Comparison of ENCODE assay signal across 15 cellular contexts in the genomic region with DNA sequence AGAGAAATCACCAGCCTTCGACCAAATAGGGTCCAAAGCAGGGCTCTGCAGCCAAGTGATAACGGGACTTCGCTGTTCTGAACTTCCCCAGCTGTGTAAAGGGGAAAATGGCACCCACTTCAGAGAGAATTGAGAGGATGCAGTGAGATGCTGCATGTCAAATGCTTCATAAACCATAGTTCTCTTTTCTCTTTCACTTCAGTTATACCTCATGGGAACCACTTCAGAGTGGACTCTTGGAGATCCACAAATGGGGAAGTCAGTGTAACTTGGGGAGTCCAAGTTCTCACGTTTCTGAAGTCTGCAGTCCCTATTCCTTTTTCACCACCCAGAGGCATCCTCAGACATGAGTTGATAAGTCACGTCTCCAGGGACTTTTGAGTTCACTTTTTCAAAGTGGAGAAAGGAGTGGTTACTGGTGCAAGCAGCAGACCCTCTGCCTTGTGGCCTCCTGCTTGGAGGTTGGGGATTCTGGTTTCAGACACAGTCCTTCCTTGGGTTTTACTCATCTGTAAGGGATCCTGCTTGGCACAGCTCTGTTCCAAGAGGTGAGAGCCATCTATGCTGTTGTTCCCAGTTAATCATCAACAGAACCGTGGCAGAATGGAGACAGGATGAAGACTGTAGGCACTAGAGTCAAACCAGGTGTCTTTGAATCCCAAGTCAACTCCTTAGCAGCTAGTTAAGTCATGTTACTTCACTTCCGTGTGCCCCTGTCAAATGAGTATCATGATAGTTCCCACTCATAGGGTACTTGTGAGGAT.
DNase-seq lines count a peak whose midpoint lies in the region; ATAC-seq, FAIRE-seq and TF ChIP-seq lines count a peak whose summit lies in the region.
"Had no signal": no experiment of that assay in that cellular context is flagged by ENCODE, and none has a peak within 500 bp of the region (broad histone marks: within the 10 kb centered on the region; RNA-seq: fewer than 3 reads in every experiment).

No MANE protein-coding gene starts in this region.

- peak; percentile 48 for ATAC-seq in GM21786 (IDR thresholded peaks at IDR 0.05; ENCODE audit: unreplicated experiment)
- ATAC-seq: stimulated activated naive CD8-positive, alpha-beta T cell treated with anti-CD3 and anti-CD28 coated beads, Interleukin-15, Interleukin-2, amounts not matched to agents 100 U/mL and 50 U/mL, for 24 hours; WTC11 had no signal

- peak; percentile 29 for DNase-seq in GM13977 (ENCODE audit: low spot score)
- DNase-seq in NCI-H524 treated with DMSO at 0.1 percent for 48 hours (lab: John Stamatoyannopoulos, UW), result peak; percentile 22
- peak; percentile 3 for DNase-seq in mesenteric fat pad (ENCODE audit: low spot score)
- DNase-seq in NCI-H1048 (lab: John Stamatoyannopoulos, UW), result no peak
- DNase-seq in D721Med (ENCODE audit: insufficient read length, low spot score), result no peak
- DNase-seq in erythroblast (lab: John Stamatoyannopoulos, UW), result no peak
- DNase-seq in osteocyte (ENCODE audit: extremely low spot score, unreplicated experiment), result no peak
- DNase-seq: activated gamma-delta T cell treated with Interleukin-2 at 50 U/mL for 16 hours; cortex of kidney; DMS79 treated with DMSO at 0.1 percent for 48 hours; head of caudate nucleus; MG63; stimulated activated naive CD8-positive, alpha-beta T cell treated with anti-CD3 and anti-CD28 coated beads, Interleukin-15, Interleukin-2, amounts not matched to agents 100 U/mL and 50 U/mL, for 24 hours had no signal

- no peaks in the 10 kb centered on the region for H3K36me3 Mint-ChIP-seq in osteocyte (ENCODE audit: unreplicated experiment)

- H3K4me3 Mint-ChIP-seq in osteocyte (ENCODE audit: unreplicated experiment), result no peak overlapping the region
- H3K4me3 Mint-ChIP-seq: WTC11 had no signal

- in situ Hi-C loops in GM13977 (cut with MboI; ENCODE audit: low pct_unique_long_range_greater_than_20kb, low sequenced_read_pairs, unreplicated experiment), result no loop called here

- TF ChIP-seq CTCF in GM13977 (IDR thresholded peaks at IDR 0.05; ENCODE audit: extremely low read depth, insufficient read depth, missing control alignments), result no peak
- TF ChIP-seq CTCF in D721Med (IDR thresholded peaks at IDR 0.05; ENCODE audit: insufficient read depth, missing control alignments), result no peak
- no peak for TF ChIP-seq CTCF in osteocyte (IDR thresholded peaks at IDR 0.05)

- no peak overlapping the region for H3K27ac Mint-ChIP-seq in osteocyte (ENCODE audit: unreplicated experiment)
- H3K27ac Mint-ChIP-seq: WTC11 had no signal

- no peaks in the 10 kb centered on the region for H3K27me3 Mint-ChIP-seq in osteocyte (ENCODE audit: unreplicated experiment)

- peaks cover 8% of the 10 kb centered on the region for H3K9me3 Mint-ChIP-seq in osteocyte (ENCODE audit: unreplicated experiment)

- TF ChIP-seq POLR2A in erythroblast (IDR thresholded peaks at IDR 0.05; ENCODE audit: low read length), result no peak

- FAIRE-seq in D721Med (lab: Jason Lieb, UNC), result no peak

- no peaks in the 10 kb centered on the region for H3K4me1 Mint-ChIP-seq in osteocyte (ENCODE audit: unreplicated experiment)

Comparison
In these comparisons a context has a peak if more than half of its experiments do, and no peak if none do; other contexts are left out.
1. DNase-seq: peak in GM13977 (single experiment), NCI-H524 treated with DMSO at 0.1 percent for 48 hours (single experiment) and mesenteric fat pad (single experiment); none in NCI-H1048 (single experiment), D721Med (single experiment), erythroblast (0 of 2) and osteocyte (single experiment).